1 cellular context compared by ENCODE assay signal in the genomic region with DNA sequence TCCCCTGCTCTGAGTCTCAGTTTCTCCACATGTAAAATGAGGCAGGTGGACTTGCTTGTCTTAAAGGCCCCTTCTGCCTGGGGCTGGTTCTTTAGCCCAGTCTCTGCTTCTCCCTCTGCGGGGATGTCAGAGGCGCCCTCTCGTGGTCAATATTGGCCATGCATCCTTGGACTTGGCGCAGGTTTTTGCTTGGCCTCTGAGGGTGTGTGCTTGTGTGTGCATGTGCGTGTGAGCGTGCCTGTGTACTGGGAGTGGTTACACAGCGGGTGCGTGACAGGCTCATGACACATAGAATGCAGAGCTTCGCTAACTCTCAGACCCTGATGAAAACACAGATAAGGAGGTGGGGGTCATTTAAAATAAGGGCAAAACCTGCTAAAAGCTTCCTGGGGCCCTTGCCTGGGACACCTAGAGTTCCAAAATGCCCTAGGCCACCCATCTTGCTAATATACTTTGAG.
A peak's percentile ranks its signal among the peaks of the same experiment; 100 is the strongest.
TF ChIP-seq lines count a peak whose summit lies in the region.

No MANE protein-coding gene starts in this region.

TF ChIP-seq in K562, 482 proteins besides CTCF, POLR2A, EP300 and RAD21 (continued from another document):
- TF ChIP-seq KDM1A (IDR thresholded peaks at IDR 0.05) (peak in 1 of 2 experiments; percentile 69; a peak in 2 of 4 replicates), ZNF384 (IDR thresholded peaks at IDR 0.05; ENCODE audit: low read depth, low read length) (peak; percentile 54; the same call in 1 of the 2 replicates), CBX8 (IDR thresholded peaks at IDR 0.05; ENCODE audit: borderline replicate concordance, extremely low read depth, low read depth, low read length, poor library complexity, severe bottlenecking) (no peak), RCOR1 (IDR thresholded peaks at IDR 0.05; ENCODE audit: borderline replicate concordance in 1 of 2, low read depth in 2 of 2, low read length in 2 of 2) (peak in 1 of 2 experiments; percentile 63; a peak in 1 of 4 replicates), ZKSCAN1 (IDR thresholded peaks at IDR 0.05; ENCODE audit: low read depth, low read length) (0 out of 2 replicates have a peak, but pooled peaks have one; percentile 40), HCFC1 (IDR thresholded peaks at IDR 0.05; ENCODE audit: low read depth, low read length) (0 out of 2 replicates have a peak, but pooled peaks have one; percentile 15), GABPB2 (CRISPR knock-in tag; conservative IDR thresholded peaks at IDR 0.05) (no peak), LCOR (CRISPR knock-in tag; IDR thresholded peaks at IDR 0.05) (0 out of 2 replicates have a peak, but pooled peaks have one; percentile 52), NONO (IDR thresholded peaks at IDR 0.05; ENCODE audit: low read depth in 2 of 2, low read length in 1 of 2) (peak in 1 of 2 experiments; percentile 22; a peak in 1 of 4 replicates), FOXM1 (IDR thresholded peaks at IDR 0.05; ENCODE audit: low read depth) (no peak), FOXM1 (CRISPR knock-in tag; IDR thresholded peaks at IDR 0.05; ENCODE audit: low read depth) (no peak), MYC (IDR thresholded peaks at IDR 0.05; ENCODE audit: low read depth, low read length) (peak; percentile 65; the same call in 1 of the 2 replicates), MYC (CRISPR knock-in tag; IDR thresholded peaks at IDR 0.05; ENCODE audit: borderline replicate concordance, low read depth) (no peak), YY1 (IDR thresholded peaks at IDR 0.05; ENCODE audit: borderline replicate concordance in 1 of 3, control insufficient read depth in 1 of 3, extremely low read depth in 1 of 3, insufficient read depth in 3 of 3, insufficient read length in 1 of 3, insufficient replicate concordance in 2 of 3, low read depth in 1 of 3, low read length in 2 of 3) (peak in 1 of 3 experiments; percentile 33), JUND (IDR thresholded peaks at IDR 0.05; ENCODE audit: borderline replicate concordance, low read depth, low read length) (peak; percentile 41; the same call in 1 of the 2 replicates), JUND (tag; IDR thresholded peaks at IDR 0.05; ENCODE audit: borderline replicate concordance, low read depth, low read length) (no peak), NBN (IDR thresholded peaks at IDR 0.05; ENCODE audit: low read depth) (0 out of 2 replicates have a peak, but pooled peaks have one; percentile 32), ZNF561 (CRISPR knock-in tag; conservative IDR thresholded peaks at IDR 0.05) (no peak), XRCC5 (IDR thresholded peaks at IDR 0.05; ENCODE audit: low read depth, low read length) (peak; percentile 82)
- TF ChIP-seq, protein P1, sequence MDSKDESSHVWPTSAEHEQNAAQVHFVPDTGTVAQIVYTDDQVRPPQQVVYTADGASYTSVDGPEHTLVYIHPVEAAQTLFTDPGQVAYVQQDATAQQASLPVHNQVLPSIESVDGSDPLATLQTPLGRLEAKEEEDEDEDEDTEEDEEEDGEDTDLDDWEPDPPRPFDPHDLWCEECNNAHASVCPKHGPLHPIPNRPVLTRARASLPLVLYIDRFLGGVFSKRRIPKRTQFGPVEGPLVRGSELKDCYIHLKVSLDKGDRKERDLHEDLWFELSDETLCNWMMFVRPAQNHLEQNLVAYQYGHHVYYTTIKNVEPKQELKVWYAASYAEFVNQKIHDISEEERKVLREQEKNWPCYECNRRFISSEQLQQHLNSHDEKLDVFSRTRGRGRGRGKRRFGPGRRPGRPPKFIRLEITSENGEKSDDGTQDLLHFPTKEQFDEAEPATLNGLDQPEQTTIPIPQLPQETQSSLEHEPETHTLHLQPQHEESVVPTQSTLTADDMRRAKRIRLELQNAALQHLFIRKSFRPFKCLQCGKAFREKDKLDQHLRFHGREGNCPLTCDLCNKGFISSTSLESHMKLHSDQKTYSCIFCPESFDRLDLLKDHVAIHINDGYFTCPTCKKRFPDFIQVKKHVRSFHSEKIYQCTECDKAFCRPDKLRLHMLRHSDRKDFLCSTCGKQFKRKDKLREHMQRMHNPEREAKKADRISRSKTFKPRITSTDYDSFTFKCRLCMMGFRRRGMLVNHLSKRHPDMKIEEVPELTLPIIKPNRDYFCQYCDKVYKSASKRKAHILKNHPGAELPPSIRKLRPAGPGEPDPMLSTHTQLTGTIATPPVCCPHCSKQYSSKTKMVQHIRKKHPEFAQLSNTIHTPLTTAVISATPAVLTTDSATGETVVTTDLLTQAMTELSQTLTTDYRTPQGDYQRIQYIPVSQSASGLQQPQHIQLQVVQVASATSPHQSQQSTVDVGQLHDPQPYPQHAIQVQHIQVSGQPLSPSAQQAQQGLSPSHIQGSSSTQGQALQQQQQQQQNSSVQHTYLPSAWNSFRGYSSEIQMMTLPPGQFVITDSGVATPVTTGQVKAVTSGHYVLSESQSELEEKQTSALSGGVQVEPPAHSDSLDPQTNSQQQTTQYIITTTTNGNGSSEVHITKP (IDR thresholded peaks at IDR 0.05; ENCODE audit: partially characterized antibody), result peak; percentile 54
- TF ChIP-seq, protein P2, sequence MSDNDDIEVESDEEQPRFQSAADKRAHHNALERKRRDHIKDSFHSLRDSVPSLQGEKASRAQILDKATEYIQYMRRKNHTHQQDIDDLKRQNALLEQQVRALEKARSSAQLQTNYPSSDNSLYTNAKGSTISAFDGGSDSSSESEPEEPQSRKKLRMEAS (CRISPR knock-in tag; IDR thresholded peaks at IDR 0.05), result peak; percentile 26; the same call in 1 of the 2 replicates
